Comparison of ENCODE assay signal across 1 cellular context in genomic region chr19:2768365-2769132, GRCh38.
TF ChIP-seq lines count a peak whose summit lies in the region.

No MANE protein-coding gene starts in this region.

TF ChIP-seq in GM12878, 131 proteins besides CTCF, POLR2A, EP300 and RAD21:
- peak; percentile 3 for TF ChIP-seq USF1 (IDR thresholded peaks at IDR 0.05; ENCODE audit: borderline replicate concordance, extremely low read length, insufficient read depth, low read depth, low read length)
- TF ChIP-seq ZZZ3 (IDR thresholded peaks at IDR 0.05; ENCODE audit: control insufficient read depth, insufficient read length, low read depth): no peak
